Comparison of ENCODE assay signal across 9 cellular contexts in the genomic region with DNA sequence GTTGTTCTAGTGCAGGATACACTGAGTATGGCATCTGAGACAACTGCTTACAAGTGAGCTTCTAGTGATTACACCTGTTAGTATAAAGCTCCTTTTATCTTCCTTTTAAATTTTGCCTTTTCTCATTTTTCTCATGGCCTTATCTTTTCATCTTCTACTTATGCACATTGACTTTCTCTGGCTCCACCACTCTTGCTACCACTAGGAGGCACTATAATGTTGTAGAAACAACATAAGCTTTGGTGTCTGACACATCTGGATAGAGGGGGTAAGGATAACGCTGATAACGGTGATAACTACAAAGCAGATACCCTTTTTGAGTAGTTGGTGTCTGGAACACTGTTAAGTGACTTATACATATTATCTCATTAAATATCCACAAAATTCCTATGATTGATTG.
A peak's percentile ranks its signal among the peaks of the same experiment; 100 is the strongest.
DNase-seq lines count a peak whose midpoint lies in the region; ATAC-seq, FAIRE-seq and TF ChIP-seq lines count a peak whose summit lies in the region.
"Had no signal": no experiment of that assay in that cellular context is flagged by ENCODE, and none has a peak within 500 bp of the region (broad histone marks: within the 10 kb centered on the region; RNA-seq: fewer than 3 reads in every experiment).

No MANE protein-coding gene starts in this region.

- TF ChIP-seq POLR2A in Peyer's patch (IDR thresholded peaks at IDR 0.05) = no peak

- CTCF ChIA-PET in activated naive CD4-positive, alpha-beta T cell treated with anti-CD3 and anti-CD28 coated beads, Interleukin-2, amount 10 ng/mL, durations not matched to agents 7 days and 5 days (lab: Charles Lee) = interaction anchor here (0.7 to 0.8 kb wide), 2 partner anchors 396 to 744 kb away, joined by 3 to 5 read pairs; no protein-coding TSS in a partner anchor

- H3K9me3 ChIP-seq in Karpas-422 (ENCODE audit: low read length) (no peaks in the 10 kb centered on the region), astrocyte (ENCODE audit: insufficient read depth, low read depth, low read length) (no peaks in the 10 kb centered on the region), Peyer's patch (no peaks in the 10 kb centered on the region)

- H3K9me3 Mint-ChIP-seq in activated naive CD4-positive, alpha-beta T cell treated with anti-CD3 and anti-CD28 coated beads, Interleukin-2, amount 10 ng/mL, durations not matched to agents 7 days and 5 days = peaks cover 2% of the 10 kb centered on the region
- no peaks in the 10 kb centered on the region for H3K9me3 Mint-ChIP-seq in astrocyte (ENCODE audit: unreplicated experiment)

- H3K36me3 ChIP-seq in Karpas-422 (ENCODE audit: insufficient read depth, low read length) (no peaks in the 10 kb centered on the region), astrocyte (ENCODE audit: insufficient read depth, low read length) (no peaks in the 10 kb centered on the region), Peyer's patch (no peaks in the 10 kb centered on the region)

- ATAC-seq in esophagus mucosa = no peak

- H3K4me3 Mint-ChIP-seq in activated naive CD4-positive, alpha-beta T cell treated with anti-CD3 and anti-CD28 coated beads, Interleukin-2, amount 10 ng/mL, durations not matched to agents 7 days and 5 days = no peak overlapping the region
- H3K4me3 Mint-ChIP-seq in astrocyte (ENCODE audit: unreplicated experiment) = no peak overlapping the region

- H3K4me1 ChIP-seq in Karpas-422 (ENCODE audit: low read length) = no peaks in the 10 kb centered on the region
- H3K4me1 ChIP-seq in astrocyte (ENCODE audit: insufficient read depth, low read length) = no peaks in the 10 kb centered on the region
- no peaks in the 10 kb centered on the region for H3K4me1 ChIP-seq in Peyer's patch

- H3K36me3 Mint-ChIP-seq in activated naive CD4-positive, alpha-beta T cell treated with anti-CD3 and anti-CD28 coated beads, Interleukin-2, amount 10 ng/mL, durations not matched to agents 7 days and 5 days = no peaks in the 10 kb centered on the region
- H3K36me3 Mint-ChIP-seq in astrocyte (ENCODE audit: low read depth, unreplicated experiment) = no peaks in the 10 kb centered on the region

- DNase-seq in activated naive CD4-positive, alpha-beta T cell treated with anti-CD3 and anti-CD28 coated beads, Interleukin-2, amount 10 ng/mL, durations not matched to agents 7 days and 5 days = peak; percentile 18
- DNase-seq in activated naive CD4-positive, alpha-beta T cell treated with anti-CD3 and anti-CD28 coated beads, Interleukin-2, amount 50 U/mL, for 16 hours = no peak
- peak; percentile 82 for DNase-seq in Karpas-422
- DNase-seq in astrocyte (ENCODE audit: low read depth) = no peak
- DNase-seq in urothelium cell line (ENCODE audit: low spot score) = peak; percentile 1
- no peak for DNase-seq in NCI-H2227 treated with DMSO at 0.1 percent for 48 hours (lab: John Stamatoyannopoulos, UW)
- DNase-seq in Peyer's patch = no peak

- H3K9me2 ChIP-seq in Karpas-422 (replicated peaks; ENCODE audit: insufficient read depth, low read length) = no peaks in the 10 kb centered on the region

- no peak overlapping the region for H3K4me3 ChIP-seq in Karpas-422 (ENCODE audit: low read length)
- H3K4me3 ChIP-seq in astrocyte (ENCODE audit: insufficient read depth, low read depth, low read length) = no peak overlapping the region
- no peak overlapping the region for H3K4me3 ChIP-seq in Peyer's patch
- H3K4me3 ChIP-seq: skin epidermis had no signal

- no peak overlapping the region for H3K4me2 ChIP-seq in Karpas-422 (ENCODE audit: low read depth, low read length, poor library complexity, severe bottlenecking)
- H3K4me2 ChIP-seq in astrocyte (ENCODE audit: low read length) = no peak overlapping the region

- H4K20me1 ChIP-seq in Karpas-422 (ENCODE audit: insufficient read depth, low read depth, low read length) = no peaks in the 10 kb centered on the region
- no peaks in the 10 kb centered on the region for H4K20me1 ChIP-seq in astrocyte (ENCODE audit: insufficient read depth, low read length)

- no peaks in the 10 kb centered on the region for H3K27me3 Mint-ChIP-seq in activated naive CD4-positive, alpha-beta T cell treated with anti-CD3 and anti-CD28 coated beads, Interleukin-2, amount 10 ng/mL, durations not matched to agents 7 days and 5 days
- H3K27me3 Mint-ChIP-seq in astrocyte (ENCODE audit: low read depth, unreplicated experiment) = no peaks in the 10 kb centered on the region

- H3K79me2 ChIP-seq in Karpas-422 (ENCODE audit: low read length) (no peaks in the 10 kb centered on the region), astrocyte (ENCODE audit: insufficient read depth, low read length) (no peaks in the 10 kb centered on the region)

- peak; percentile 92 for FAIRE-seq in astrocyte (lab: Jason Lieb, UNC)
- no peak for FAIRE-seq in urothelium cell line (lab: Jason Lieb, UNC)

- H3K27ac ChIP-seq in Karpas-422 (ENCODE audit: low read length) (no peak overlapping the region), astrocyte (ENCODE audit: low read depth, low read length) (no peak overlapping the region), Peyer's patch (no peak overlapping the region)
- H3K27ac ChIP-seq: skin epidermis had no signal

- H3K4me1 Mint-ChIP-seq in activated naive CD4-positive, alpha-beta T cell treated with anti-CD3 and anti-CD28 coated beads, Interleukin-2, amount 10 ng/mL, durations not matched to agents 7 days and 5 days = no peaks in the 10 kb centered on the region
- H3K4me1 Mint-ChIP-seq in astrocyte (ENCODE audit: low read depth, unreplicated experiment) = no peaks in the 10 kb centered on the region

- H3K9ac ChIP-seq in Karpas-422 (ENCODE audit: low read length) (no peak overlapping the region), astrocyte (ENCODE audit: low read length) (no peak overlapping the region)

- H2AFZ ChIP-seq in Karpas-422 (ENCODE audit: low read length) (no peak overlapping the region), astrocyte (ENCODE audit: low read depth, low read length) (no peak overlapping the region)

- H3K27ac Mint-ChIP-seq in activated naive CD4-positive, alpha-beta T cell treated with anti-CD3 and anti-CD28 coated beads, Interleukin-2, amount 10 ng/mL, durations not matched to agents 7 days and 5 days = no peak overlapping the region
- H3K27ac Mint-ChIP-seq in astrocyte (ENCODE audit: unreplicated experiment) = no peak overlapping the region

- no peaks in the 10 kb centered on the region for H3K27me3 ChIP-seq in Karpas-422 (ENCODE audit: low read length)
- no peaks in the 10 kb centered on the region for H3K27me3 ChIP-seq in astrocyte (ENCODE audit: insufficient read depth, low read length)
- H3K27me3 ChIP-seq in Peyer's patch = no peaks in the 10 kb centered on the region

- TF ChIP-seq CTCF in astrocyte (IDR thresholded peaks at IDR 0.05; ENCODE audit: insufficient read depth, low read depth, low read length) (no peak), Peyer's patch (IDR thresholded peaks at IDR 0.05) (no peak)

Comparison
In these comparisons a context has a peak if more than half of its experiments do, and no peak if none do; other contexts are left out.
1. DNase-seq: peak in activated naive CD4-positive, alpha-beta T cell treated with anti-CD3 and anti-CD28 coated beads, Interleukin-2, amount 10 ng/mL, durations not matched to agents 7 days and 5 days (single experiment), Karpas-422 (single experiment) and urothelium cell line (single experiment); none in activated naive CD4-positive, alpha-beta T cell treated with anti-CD3 and anti-CD28 coated beads, Interleukin-2, amount 50 U/mL, for 16 hours (single experiment), astrocyte (single experiment), NCI-H2227 treated with DMSO at 0.1 percent for 48 hours (single experiment) and Peyer's patch (0 of 3).